27 cellular contexts compared by ENCODE assay signal in the genomic region with DNA sequence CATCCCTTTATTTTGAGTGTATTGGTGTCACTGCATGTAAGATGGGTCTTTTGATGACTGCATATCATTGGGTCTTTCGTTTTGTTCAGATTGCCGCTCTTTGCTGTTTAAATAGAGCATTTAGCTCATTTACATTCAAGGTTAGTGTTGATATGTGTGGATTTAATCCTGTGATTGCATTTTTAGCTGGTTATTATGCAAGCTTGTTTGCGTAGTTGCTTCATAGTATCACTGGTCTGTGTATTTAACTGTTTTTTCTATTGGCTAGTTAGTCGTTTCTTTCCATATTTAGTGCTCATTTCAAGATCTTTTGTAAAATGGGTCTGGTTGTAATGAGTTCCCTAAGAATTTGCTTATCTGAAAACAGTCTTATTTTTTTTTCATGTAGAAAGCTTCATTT.
"Had no signal": no experiment of that assay in that cellular context is flagged by ENCODE, and none has a peak within 500 bp of the region (broad histone marks: within the 10 kb centered on the region; RNA-seq: fewer than 3 reads in every experiment).

No MANE protein-coding gene starts in this region.

- H3K27ac ChIP-seq: stomach, suprapubic skin, testis, thoracic aorta, thyroid gland, tibial artery, tibial nerve, transverse colon, upper lobe of left lung, upper lobe of right lung, uterus, vagina had no signal

- ATAC-seq: stimulated activated effector memory CD8-positive, alpha-beta T cell treated with anti-CD3 and anti-CD28 coated beads, Interleukin-12 subunit alpha, Interleukin-12 subunit beta, amount 100 ng/mL, for 72 hours; stimulated activated memory B cell treated with anti-CD40 and anti-IgM and Interleukin-4, amounts not matched to agents 10 μg/mL and 1 μg/mL and 100 μg/mL, for 72 hours; stimulated activated naive B cell treated with anti-CD40 and anti-IgM and Interleukin-4, amounts not matched to agents 10 μg/mL and 1 μg/mL and 100 μg/mL, for 72 hours; stimulated activated naive CD8-positive, alpha-beta T cell treated with anti-CD3 and anti-CD28 coated beads, Interleukin-15, amount 100 ng/mL, for 72 hours; stimulated activated naive CD8-positive, alpha-beta T cell treated with anti-CD3 and anti-CD28 coated beads, Interleukin-15, Interleukin-2, amounts not matched to agents 100 U/mL and 50 U/mL, for 24 hours; upper lobe of right lung had no signal

- H3K9me3 ChIP-seq: suprapubic skin, testis, thoracic aorta, thyroid gland, upper lobe of left lung, upper lobe of right lung, uterus, vagina had no signal

- H3K27me3 ChIP-seq: stomach, suprapubic skin, testis, thyroid gland, tibial artery, tibial nerve, transverse colon, upper lobe of left lung, upper lobe of right lung, uterus, vagina had no signal

- H3K4me3 ChIP-seq: stomach, suprapubic skin, testis, thoracic aorta, thyroid gland, tibial artery, tibial nerve, transverse colon, upper lobe of left lung, upper lobe of right lung, uterus, vagina had no signal

- H3K4me1 ChIP-seq: stomach, suprapubic skin, testis, thyroid gland, tibial artery, tibial nerve, transverse colon, upper lobe of left lung, upper lobe of right lung, uterus, vagina had no signal

- FAIRE-seq: urothelium cell line had no signal

- H3K36me3 ChIP-seq: stomach, suprapubic skin, thoracic aorta, thyroid gland, tibial artery, tibial nerve, transverse colon, upper lobe of left lung, upper lobe of right lung, uterus, vagina had no signal

- DNase-seq: stimulated activated CD4-positive, alpha-beta T cell treated with anti-CD3 and anti-CD28 coated beads, Interleukin-2, amount 100 ng/mL, for 48 hours; stimulated activated CD4-positive, alpha-beta T cell treated with anti-CD3 and anti-CD28 coated beads, Interleukin-4, amount 100 ng/mL, for 1 hour; stimulated activated CD4-positive, alpha-beta T cell treated with anti-CD3 and anti-CD28 coated beads, Interleukin-4, amount 100 ng/mL, for 24 hours; stimulated activated CD4-positive, alpha-beta T cell treated with anti-CD3 and anti-CD28 coated beads, Interleukin-4, amount 100 ng/mL, for 4 hours; stimulated activated CD8-positive, alpha-beta memory T cell treated with anti-CD3 and anti-CD28 coated beads, Interleukin-4, amount 100 ng/mL, for 48 hours; stimulated activated naive B cell treated with anti-CD40 and anti-IgM and Interleukin-4, amounts not matched to agents 10 μg/mL and 1 μg/mL and 100 μg/mL, for 72 hours; stimulated activated naive CD4-positive, alpha-beta T cell; stimulated activated naive CD4-positive, alpha-beta T cell treated with Interleukin-2 at 50 U/mL for 16 hours; stimulated activated naive CD8-positive, alpha-beta T cell treated with anti-CD3 and anti-CD28 coated beads, Interleukin-15, amount 100 ng/mL, for 72 hours; stimulated activated naive CD8-positive, alpha-beta T cell treated with anti-CD3 and anti-CD28 coated beads, Interleukin-15, Interleukin-2, amounts not matched to agents 100 U/mL and 50 U/mL, for 24 hours; stomach; substantia nigra; testis; thyroid gland; tibial artery; transverse colon; trophoblast cell; upper lobe of left lung; upper lobe of right lung; uterus had no signal
